In genomic region chr9:27529316-27530278, GRCh38 we compare ENCODE assay signal across 7 cellular contexts. TPM values are rescaled to one million over a fixed set of nuclear protein-coding genes. Genes with fewer than 3 reads are reported as not detected.
DNase-seq lines count a peak whose midpoint lies in the region; ATAC-seq, FAIRE-seq and TF ChIP-seq lines count a peak whose summit lies in the region.

TSS of gene MOB3B (minus strand) at chr9:27529814. CDS start at chr9:27455550, 74,264 bp downstream.

- FAIRE-seq in GM18507 (lab: Jason Lieb, UNC), result peak; percentile 71

- ATAC-seq in HG02885 (IDR thresholded peaks at IDR 0.05; ENCODE audit: poor library complexity, unreplicated experiment), result peak; percentile 79
- peak; percentile 78 for ATAC-seq in central memory CD8-positive, alpha-beta T cell (replicated peaks; ENCODE audit: extremely low read depth, poor library complexity, severe bottlenecking)

- H3K27me3 ChIP-seq in kidney epithelial cell (ENCODE audit: control insufficient read depth, insufficient read depth, low read length), result no peaks in the 10 kb centered on the region

- peak; percentile 64 for TF ChIP-seq CTCF in kidney epithelial cell (IDR thresholded peaks at IDR 0.05; ENCODE audit: insufficient read depth, low read length, poor library complexity, severe bottlenecking)

- H3K27me3 Mint-ChIP-seq in central memory CD8-positive, alpha-beta T cell, result no peaks in the 10 kb centered on the region

- H3K4me3 Mint-ChIP-seq in central memory CD8-positive, alpha-beta T cell, result peak within 1 kb of the TSS; percentile 85

- peak; percentile 69 for DNase-seq in GM18507 (ENCODE audit: extremely low spot score, insufficient read length, low read depth)
- DNase-seq in NCI-H2029 (lab: John Stamatoyannopoulos, UW), result peak; percentile 31
- peak; percentile 57 for DNase-seq in activated CD4-positive, alpha-beta T cell treated with anti-CD3 and anti-CD28 coated beads for 1 hour
- peak; percentile 57 to 69 for DNase-seq in central memory CD8-positive, alpha-beta T cell (ENCODE audit: low spot score in 2 of 2)
- DNase-seq in kidney epithelial cell (ENCODE audit: low read depth), result no peak
- DNase-seq in stimulated activated CD4-positive, alpha-beta T cell treated with anti-CD3 and anti-CD28 coated beads, Interleukin-15, amount 100 ng/mL, for 24 hours, result peak; percentile 85

- no peaks in the 10 kb centered on the region for H3K9me3 Mint-ChIP-seq in central memory CD8-positive, alpha-beta T cell

- H3K27ac Mint-ChIP-seq in central memory CD8-positive, alpha-beta T cell (ENCODE audit: low read depth), result no peak within 1 kb of the TSS

- peaks cover 17% of the 10 kb centered on the region for H3K4me1 Mint-ChIP-seq in central memory CD8-positive, alpha-beta T cell

- H3K36me3 ChIP-seq in kidney epithelial cell (ENCODE audit: control insufficient read depth, insufficient read depth, low read length), result no peaks in the 10 kb centered on the region

- peaks cover 3% of the 10 kb centered on the region for H3K36me3 Mint-ChIP-seq in central memory CD8-positive, alpha-beta T cell (ENCODE audit: insufficient read depth)

- peak within 1 kb of the TSS; percentile 67 for H3K4me3 ChIP-seq in kidney epithelial cell (ENCODE audit: low read depth, low read length)

RNA-seq across cellular contexts. Expression of gene MOB3B, which starts in this region (rescaled TPM):
- 1.4 and 1.9 TPM in 2 replicates for total RNA-seq in kidney epithelial cell
